3 cellular contexts compared by ENCODE assay signal in the genomic region with DNA sequence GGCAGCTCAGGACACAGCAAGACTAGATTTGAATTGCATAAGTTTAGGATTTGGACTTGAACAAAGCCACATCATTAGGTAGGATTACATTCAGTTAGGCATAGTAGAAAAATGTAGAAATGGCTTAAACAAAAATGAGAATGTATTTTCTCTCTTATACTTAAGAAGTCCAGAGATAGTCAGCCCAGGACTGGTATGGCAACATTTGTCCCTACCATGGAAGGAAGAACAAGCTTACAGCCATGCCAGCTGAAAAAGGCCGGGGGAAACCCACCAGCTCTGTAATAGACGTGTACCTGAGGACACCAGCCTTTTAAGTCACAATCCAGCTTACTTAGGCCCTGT.
TF ChIP-seq lines count a peak whose summit lies in the region.

No MANE protein-coding gene starts in this region.

TF ChIP-seq in HEK293, 187 proteins besides CTCF, POLR2A, EP300 and RAD21:
- 0 out of 2 replicates have a peak, but pooled peaks have one; percentile 2 for TF ChIP-seq ZNF335 (tag by site-specific recombination; conservative IDR thresholded peaks at IDR 0.05)
- TF ChIP-seq KLF10 (tag by site-specific recombination; IDR thresholded peaks at IDR 0.05) = no peak
- TF ChIP-seq ZNF473 (tag by site-specific recombination; IDR thresholded peaks at IDR 0.05) = no peak
- no peak for TF ChIP-seq ZNF202 (tag by site-specific recombination; IDR thresholded peaks at IDR 0.05; ENCODE audit: borderline replicate concordance)
- TF ChIP-seq, protein P1, sequence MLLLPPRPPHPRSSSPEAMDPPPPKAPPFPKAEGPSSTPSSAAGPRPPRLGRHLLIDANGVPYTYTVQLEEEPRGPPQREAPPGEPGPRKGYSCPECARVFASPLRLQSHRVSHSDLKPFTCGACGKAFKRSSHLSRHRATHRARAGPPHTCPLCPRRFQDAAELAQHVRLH (tag by site-specific recombination; IDR thresholded peaks at IDR 0.05) = no peak
- TF ChIP-seq ZNF621 (tag by site-specific recombination; IDR thresholded peaks at IDR 0.05) = no peak

TF ChIP-seq in GM12878, 131 proteins besides CTCF, POLR2A, EP300 and RAD21:
- TF ChIP-seq DPF2 (IDR thresholded peaks at IDR 0.05) (no peak), CHD4 (IDR thresholded peaks at IDR 0.05) (no peak), JUNB (IDR thresholded peaks at IDR 0.05) (no peak), IKZF2 (IDR thresholded peaks at IDR 0.05) (no peak), CREM (IDR thresholded peaks at IDR 0.05; ENCODE audit: low read depth) (no peak)
- TF ChIP-seq, protein P2, sequence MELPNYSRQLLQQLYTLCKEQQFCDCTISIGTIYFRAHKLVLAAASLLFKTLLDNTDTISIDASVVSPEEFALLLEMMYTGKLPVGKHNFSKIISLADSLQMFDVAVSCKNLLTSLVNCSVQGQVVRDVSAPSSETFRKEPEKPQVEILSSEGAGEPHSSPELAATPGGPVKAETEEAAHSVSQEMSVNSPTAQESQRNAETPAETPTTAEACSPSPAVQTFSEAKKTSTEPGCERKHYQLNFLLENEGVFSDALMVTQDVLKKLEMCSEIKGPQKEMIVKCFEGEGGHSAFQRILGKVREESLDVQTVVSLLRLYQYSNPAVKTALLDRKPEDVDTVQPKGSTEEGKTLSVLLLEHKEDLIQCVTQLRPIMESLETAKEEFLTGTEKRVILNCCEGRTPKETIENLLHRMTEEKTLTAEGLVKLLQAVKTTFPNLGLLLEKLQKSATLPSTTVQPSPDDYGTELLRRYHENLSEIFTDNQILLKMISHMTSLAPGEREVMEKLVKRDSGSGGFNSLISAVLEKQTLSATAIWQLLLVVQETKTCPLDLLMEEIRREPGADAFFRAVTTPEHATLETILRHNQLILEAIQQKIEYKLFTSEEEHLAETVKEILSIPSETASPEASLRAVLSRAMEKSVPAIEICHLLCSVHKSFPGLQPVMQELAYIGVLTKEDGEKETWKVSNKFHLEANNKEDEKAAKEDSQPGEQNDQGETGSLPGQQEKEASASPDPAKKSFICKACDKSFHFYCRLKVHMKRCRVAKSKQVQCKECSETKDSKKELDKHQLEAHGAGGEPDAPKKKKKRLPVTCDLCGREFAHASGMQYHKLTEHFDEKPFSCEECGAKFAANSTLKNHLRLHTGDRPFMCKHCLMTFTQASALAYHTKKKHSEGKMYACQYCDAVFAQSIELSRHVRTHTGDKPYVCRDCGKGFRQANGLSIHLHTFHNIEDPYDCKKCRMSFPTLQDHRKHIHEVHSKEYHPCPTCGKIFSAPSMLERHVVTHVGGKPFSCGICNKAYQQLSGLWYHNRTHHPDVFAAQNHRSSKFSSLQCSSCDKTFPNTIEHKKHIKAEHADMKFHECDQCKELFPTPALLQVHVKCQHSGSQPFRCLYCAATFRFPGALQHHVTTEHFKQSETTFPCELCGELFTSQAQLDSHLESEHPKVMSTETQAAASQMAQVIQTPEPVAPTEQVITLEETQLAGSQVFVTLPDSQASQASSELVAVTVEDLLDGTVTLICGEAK (IDR thresholded peaks at IDR 0.05; ENCODE audit: borderline replicate concordance) = no peak

TF ChIP-seq in HepG2, 621 proteins besides CTCF, POLR2A, EP300 and RAD21 (continues in another document):
- peak; percentile 53; the same call in 1 of the 2 replicates for TF ChIP-seq EHMT2 (IDR thresholded peaks at IDR 0.05; ENCODE audit: borderline replicate concordance, low read depth, low read length)
- TF ChIP-seq, protein P3, sequence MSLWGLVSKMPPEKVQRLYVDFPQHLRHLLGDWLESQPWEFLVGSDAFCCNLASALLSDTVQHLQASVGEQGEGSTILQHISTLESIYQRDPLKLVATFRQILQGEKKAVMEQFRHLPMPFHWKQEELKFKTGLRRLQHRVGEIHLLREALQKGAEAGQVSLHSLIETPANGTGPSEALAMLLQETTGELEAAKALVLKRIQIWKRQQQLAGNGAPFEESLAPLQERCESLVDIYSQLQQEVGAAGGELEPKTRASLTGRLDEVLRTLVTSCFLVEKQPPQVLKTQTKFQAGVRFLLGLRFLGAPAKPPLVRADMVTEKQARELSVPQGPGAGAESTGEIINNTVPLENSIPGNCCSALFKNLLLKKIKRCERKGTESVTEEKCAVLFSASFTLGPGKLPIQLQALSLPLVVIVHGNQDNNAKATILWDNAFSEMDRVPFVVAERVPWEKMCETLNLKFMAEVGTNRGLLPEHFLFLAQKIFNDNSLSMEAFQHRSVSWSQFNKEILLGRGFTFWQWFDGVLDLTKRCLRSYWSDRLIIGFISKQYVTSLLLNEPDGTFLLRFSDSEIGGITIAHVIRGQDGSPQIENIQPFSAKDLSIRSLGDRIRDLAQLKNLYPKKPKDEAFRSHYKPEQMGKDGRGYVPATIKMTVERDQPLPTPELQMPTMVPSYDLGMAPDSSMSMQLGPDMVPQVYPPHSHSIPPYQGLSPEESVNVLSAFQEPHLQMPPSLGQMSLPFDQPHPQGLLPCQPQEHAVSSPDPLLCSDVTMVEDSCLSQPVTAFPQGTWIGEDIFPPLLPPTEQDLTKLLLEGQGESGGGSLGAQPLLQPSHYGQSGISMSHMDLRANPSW (CRISPR knock-in tag; IDR thresholded peaks at IDR 0.05; ENCODE audit: borderline replicate concordance) = peak; percentile 62; the same call in 1 of the 2 replicates
- TF ChIP-seq, protein P4, sequence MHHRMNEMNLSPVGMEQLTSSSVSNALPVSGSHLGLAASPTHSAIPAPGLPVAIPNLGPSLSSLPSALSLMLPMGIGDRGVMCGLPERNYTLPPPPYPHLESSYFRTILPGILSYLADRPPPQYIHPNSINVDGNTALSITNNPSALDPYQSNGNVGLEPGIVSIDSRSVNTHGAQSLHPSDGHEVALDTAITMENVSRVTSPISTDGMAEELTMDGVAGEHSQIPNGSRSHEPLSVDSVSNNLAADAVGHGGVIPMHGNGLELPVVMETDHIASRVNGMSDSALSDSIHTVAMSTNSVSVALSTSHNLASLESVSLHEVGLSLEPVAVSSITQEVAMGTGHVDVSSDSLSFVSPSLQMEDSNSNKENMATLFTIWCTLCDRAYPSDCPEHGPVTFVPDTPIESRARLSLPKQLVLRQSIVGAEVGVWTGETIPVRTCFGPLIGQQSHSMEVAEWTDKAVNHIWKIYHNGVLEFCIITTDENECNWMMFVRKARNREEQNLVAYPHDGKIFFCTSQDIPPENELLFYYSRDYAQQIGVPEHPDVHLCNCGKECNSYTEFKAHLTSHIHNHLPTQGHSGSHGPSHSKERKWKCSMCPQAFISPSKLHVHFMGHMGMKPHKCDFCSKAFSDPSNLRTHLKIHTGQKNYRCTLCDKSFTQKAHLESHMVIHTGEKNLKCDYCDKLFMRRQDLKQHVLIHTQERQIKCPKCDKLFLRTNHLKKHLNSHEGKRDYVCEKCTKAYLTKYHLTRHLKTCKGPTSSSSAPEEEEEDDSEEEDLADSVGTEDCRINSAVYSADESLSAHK (CRISPR knock-in tag; IDR thresholded peaks at IDR 0.05; ENCODE audit: borderline replicate concordance) = no peak
- TF ChIP-seq, protein P5, sequence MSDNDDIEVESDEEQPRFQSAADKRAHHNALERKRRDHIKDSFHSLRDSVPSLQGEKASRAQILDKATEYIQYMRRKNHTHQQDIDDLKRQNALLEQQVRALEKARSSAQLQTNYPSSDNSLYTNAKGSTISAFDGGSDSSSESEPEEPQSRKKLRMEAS (IDR thresholded peaks at IDR 0.05) = no peak
- TF ChIP-seq RFX5 (IDR thresholded peaks at IDR 0.05; ENCODE audit: low read depth, low read length) = no peak
- peak; percentile 2; the same call in 1 of the 2 replicates for TF ChIP-seq TARDBP (CRISPR knock-in tag; IDR thresholded peaks at IDR 0.05)
- TF ChIP-seq KAT7 (CRISPR knock-in tag; IDR thresholded peaks at IDR 0.05; ENCODE audit: borderline replicate concordance) = peak; percentile 13; the same call in 1 of the 2 replicates
- no peak for TF ChIP-seq ATF7-NPFF (CRISPR knock-in tag; IDR thresholded peaks at IDR 0.05; ENCODE audit: low read depth)
- no peak for TF ChIP-seq NR1H2 (CRISPR knock-in tag; IDR thresholded peaks at IDR 0.05; ENCODE audit: borderline replicate concordance, low read depth)
- 0 out of 2 replicates have a peak, but pooled peaks have one; percentile 8 for TF ChIP-seq ZBTB7B (CRISPR knock-in tag; IDR thresholded peaks at IDR 0.05)
- TF ChIP-seq, protein P6, sequence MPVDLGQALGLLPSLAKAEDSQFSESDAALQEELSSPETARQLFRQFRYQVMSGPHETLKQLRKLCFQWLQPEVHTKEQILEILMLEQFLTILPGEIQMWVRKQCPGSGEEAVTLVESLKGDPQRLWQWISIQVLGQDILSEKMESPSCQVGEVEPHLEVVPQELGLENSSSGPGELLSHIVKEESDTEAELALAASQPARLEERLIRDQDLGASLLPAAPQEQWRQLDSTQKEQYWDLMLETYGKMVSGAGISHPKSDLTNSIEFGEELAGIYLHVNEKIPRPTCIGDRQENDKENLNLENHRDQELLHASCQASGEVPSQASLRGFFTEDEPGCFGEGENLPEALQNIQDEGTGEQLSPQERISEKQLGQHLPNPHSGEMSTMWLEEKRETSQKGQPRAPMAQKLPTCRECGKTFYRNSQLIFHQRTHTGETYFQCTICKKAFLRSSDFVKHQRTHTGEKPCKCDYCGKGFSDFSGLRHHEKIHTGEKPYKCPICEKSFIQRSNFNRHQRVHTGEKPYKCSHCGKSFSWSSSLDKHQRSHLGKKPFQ (CRISPR knock-in tag; IDR thresholded peaks at IDR 0.05; ENCODE audit: insufficient replicate concordance) = peak; percentile 10
- TF ChIP-seq GFI1 (CRISPR knock-in tag; IDR thresholded peaks at IDR 0.05; ENCODE audit: borderline replicate concordance) = 0 out of 2 replicates have a peak, but pooled peaks have one; percentile 30
- TF ChIP-seq MYC (CRISPR knock-in tag; IDR thresholded peaks at IDR 0.05; ENCODE audit: borderline replicate concordance) = no peak
- no peak for TF ChIP-seq ZNF180 (CRISPR knock-in tag; IDR thresholded peaks at IDR 0.05; ENCODE audit: borderline replicate concordance, low read depth)
- no peak for TF ChIP-seq ZNF589 (CRISPR knock-in tag; conservative IDR thresholded peaks at IDR 0.05)
- TF ChIP-seq ZNF792 (CRISPR knock-in tag; IDR thresholded peaks at IDR 0.05) = 0 out of 2 replicates have a peak, but pooled peaks have one; percentile 13
- TF ChIP-seq, protein P7, sequence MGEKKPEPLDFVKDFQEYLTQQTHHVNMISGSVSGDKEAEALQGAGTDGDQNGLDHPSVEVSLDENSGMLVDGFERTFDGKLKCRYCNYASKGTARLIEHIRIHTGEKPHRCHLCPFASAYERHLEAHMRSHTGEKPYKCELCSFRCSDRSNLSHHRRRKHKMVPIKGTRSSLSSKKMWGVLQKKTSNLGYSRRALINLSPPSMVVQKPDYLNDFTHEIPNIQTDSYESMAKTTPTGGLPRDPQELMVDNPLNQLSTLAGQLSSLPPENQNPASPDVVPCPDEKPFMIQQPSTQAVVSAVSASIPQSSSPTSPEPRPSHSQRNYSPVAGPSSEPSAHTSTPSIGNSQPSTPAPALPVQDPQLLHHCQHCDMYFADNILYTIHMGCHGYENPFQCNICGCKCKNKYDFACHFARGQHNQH (CRISPR knock-in tag; IDR thresholded peaks at IDR 0.05) = 0 out of 2 replicates have a peak, but pooled peaks have one; percentile 15
- TF ChIP-seq, protein P8, sequence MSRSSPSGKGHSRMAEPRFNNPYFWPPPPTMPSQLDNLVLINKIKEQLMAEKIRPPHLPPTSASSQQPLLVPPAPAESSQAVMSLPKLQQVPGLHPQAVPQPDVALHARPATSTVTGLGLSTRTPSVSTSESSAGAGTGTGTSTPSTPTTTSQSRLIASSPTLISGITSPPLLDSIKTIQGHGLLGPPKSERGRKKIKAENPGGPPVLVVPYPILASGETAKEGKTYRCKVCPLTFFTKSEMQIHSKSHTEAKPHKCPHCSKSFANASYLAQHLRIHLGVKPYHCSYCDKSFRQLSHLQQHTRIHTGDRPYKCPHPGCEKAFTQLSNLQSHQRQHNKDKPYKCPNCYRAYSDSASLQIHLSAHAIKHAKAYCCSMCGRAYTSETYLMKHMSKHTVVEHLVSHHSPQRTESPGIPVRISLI (CRISPR knock-in tag; IDR thresholded peaks at IDR 0.05; ENCODE audit: borderline replicate concordance) = no peak
- TF ChIP-seq ZNF510 (CRISPR knock-in tag; IDR thresholded peaks at IDR 0.05; ENCODE audit: low read depth) = no peak
- TF ChIP-seq, protein P9, sequence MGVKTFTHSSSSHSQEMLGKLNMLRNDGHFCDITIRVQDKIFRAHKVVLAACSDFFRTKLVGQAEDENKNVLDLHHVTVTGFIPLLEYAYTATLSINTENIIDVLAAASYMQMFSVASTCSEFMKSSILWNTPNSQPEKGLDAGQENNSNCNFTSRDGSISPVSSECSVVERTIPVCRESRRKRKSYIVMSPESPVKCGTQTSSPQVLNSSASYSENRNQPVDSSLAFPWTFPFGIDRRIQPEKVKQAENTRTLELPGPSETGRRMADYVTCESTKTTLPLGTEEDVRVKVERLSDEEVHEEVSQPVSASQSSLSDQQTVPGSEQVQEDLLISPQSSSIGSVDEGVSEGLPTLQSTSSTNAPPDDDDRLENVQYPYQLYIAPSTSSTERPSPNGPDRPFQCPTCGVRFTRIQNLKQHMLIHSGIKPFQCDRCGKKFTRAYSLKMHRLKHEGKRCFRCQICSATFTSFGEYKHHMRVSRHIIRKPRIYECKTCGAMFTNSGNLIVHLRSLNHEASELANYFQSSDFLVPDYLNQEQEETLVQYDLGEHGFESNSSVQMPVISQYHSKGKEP (CRISPR knock-in tag; IDR thresholded peaks at IDR 0.05) = peak; percentile 8; the same call in 1 of the 2 replicates
- TF ChIP-seq, protein P10, sequence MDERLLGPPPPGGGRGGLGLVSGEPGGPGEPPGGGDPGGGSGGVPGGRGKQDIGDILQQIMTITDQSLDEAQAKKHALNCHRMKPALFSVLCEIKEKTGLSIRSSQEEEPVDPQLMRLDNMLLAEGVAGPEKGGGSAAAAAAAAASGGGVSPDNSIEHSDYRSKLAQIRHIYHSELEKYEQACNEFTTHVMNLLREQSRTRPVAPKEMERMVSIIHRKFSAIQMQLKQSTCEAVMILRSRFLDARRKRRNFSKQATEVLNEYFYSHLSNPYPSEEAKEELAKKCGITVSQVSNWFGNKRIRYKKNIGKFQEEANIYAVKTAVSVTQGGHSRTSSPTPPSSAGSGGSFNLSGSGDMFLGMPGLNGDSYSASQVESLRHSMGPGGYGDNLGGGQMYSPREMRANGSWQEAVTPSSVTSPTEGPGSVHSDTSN (CRISPR knock-in tag; IDR thresholded peaks at IDR 0.05) = no peak
- TF ChIP-seq ZNF780A (CRISPR knock-in tag; IDR thresholded peaks at IDR 0.05) = 0 out of 2 replicates have a peak, but pooled peaks have one; percentile 16
- TF ChIP-seq ZC3H4 (CRISPR knock-in tag; IDR thresholded peaks at IDR 0.05; ENCODE audit: borderline replicate concordance) = 0 out of 2 replicates have a peak, but pooled peaks have one; percentile 1
- TF ChIP-seq SRY (CRISPR knock-in tag; IDR thresholded peaks at IDR 0.05) = 0 out of 2 replicates have a peak, but pooled peaks have one; percentile 62
- TF ChIP-seq ZNF143 (CRISPR knock-in tag; IDR thresholded peaks at IDR 0.05) = no peak
- TF ChIP-seq GTF2F1 (IDR thresholded peaks at IDR 0.05; ENCODE audit: low read length) = no peak
- peak; percentile 1; the same call in 1 of the 2 replicates for TF ChIP-seq MXD4 (CRISPR knock-in tag; IDR thresholded peaks at IDR 0.05)
- no peak for TF ChIP-seq ZNF274 (CRISPR knock-in tag; IDR thresholded peaks at IDR 0.05)
- TF ChIP-seq, protein P11, sequence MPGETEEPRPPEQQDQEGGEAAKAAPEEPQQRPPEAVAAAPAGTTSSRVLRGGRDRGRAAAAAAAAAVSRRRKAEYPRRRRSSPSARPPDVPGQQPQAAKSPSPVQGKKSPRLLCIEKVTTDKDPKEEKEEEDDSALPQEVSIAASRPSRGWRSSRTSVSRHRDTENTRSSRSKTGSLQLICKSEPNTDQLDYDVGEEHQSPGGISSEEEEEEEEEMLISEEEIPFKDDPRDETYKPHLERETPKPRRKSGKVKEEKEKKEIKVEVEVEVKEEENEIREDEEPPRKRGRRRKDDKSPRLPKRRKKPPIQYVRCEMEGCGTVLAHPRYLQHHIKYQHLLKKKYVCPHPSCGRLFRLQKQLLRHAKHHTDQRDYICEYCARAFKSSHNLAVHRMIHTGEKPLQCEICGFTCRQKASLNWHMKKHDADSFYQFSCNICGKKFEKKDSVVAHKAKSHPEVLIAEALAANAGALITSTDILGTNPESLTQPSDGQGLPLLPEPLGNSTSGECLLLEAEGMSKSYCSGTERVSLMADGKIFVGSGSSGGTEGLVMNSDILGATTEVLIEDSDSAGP (CRISPR knock-in tag; IDR thresholded peaks at IDR 0.05; ENCODE audit: borderline replicate concordance) = 0 out of 2 replicates have a peak, but pooled peaks have one; percentile 49
